In genomic region chr5:36607114-36607561, GRCh38 we compare ENCODE assay signal across 8 cellular contexts. TPM values are rescaled to one million over a fixed set of nuclear protein-coding genes. Genes with fewer than 3 reads are reported as not detected.
DNase-seq lines count a peak whose midpoint lies in the region; ATAC-seq and TF ChIP-seq lines count a peak whose summit lies in the region.

No MANE protein-coding gene starts in this region.

- no peaks in the 10 kb centered on the region for H3K36me3 ChIP-seq in testis (ENCODE audit: low read depth, missing control alignments)

- H3K4me1 ChIP-seq in testis, result no peaks in the 10 kb centered on the region

- ATAC-seq in HG02759 (IDR thresholded peaks at IDR 0.05; ENCODE audit: unreplicated experiment), result no peak

- H3K27ac ChIP-seq in layer of hippocampus (ENCODE audit: low read depth, low read length), result peak overlapping the region; percentile 94
- H3K27ac ChIP-seq in testis, result peak overlapping the region; percentile 29 to 69

- DNase-seq in GM12864 (ENCODE audit: low read depth) (no peak), NCI-H460 (ENCODE audit: extremely low read depth, low read depth) (peak; percentile 30), choroid plexus epithelial cell (ENCODE audit: low read depth) (peak; percentile 58), testis (peak; percentile 46), NCI-H446 treated with DMSO at 0.1 percent for 48 hours (lab: John Stamatoyannopoulos, UW) (no peak), activated gamma-delta T cell treated with Interleukin-2 at 50 U/mL for 16 hours (no peak)

- no peaks in the 10 kb centered on the region for H3K27me3 ChIP-seq in layer of hippocampus (ENCODE audit: control insufficient read depth, insufficient read depth, low read length)
- no peaks in the 10 kb centered on the region for H3K27me3 ChIP-seq in testis

- H3K4me3 ChIP-seq in GM12864 (ENCODE audit: low read depth, low read length) (peak overlapping the region; percentile 51; the same call in 1 of the 2 replicates), choroid plexus epithelial cell (ENCODE audit: low read depth, low read length) (peak overlapping the region; percentile 64), testis (peak overlapping the region; percentile 51 to 57)

- TF ChIP-seq CTCF in GM12864 (IDR thresholded peaks at IDR 0.05; ENCODE audit: low read depth, low read length, missing control alignments), result no peak
- TF ChIP-seq CTCF in choroid plexus epithelial cell (conservative IDR thresholded peaks at IDR 0.05; ENCODE audit: low read depth, low read length), result no peak
- TF ChIP-seq CTCF in testis (IDR thresholded peaks at IDR 0.05), result no peak

- TF ChIP-seq POLR2A in testis (IDR thresholded peaks at IDR 0.05), result no peak

- H3K9me3 ChIP-seq in testis, result no peaks in the 10 kb centered on the region

- 2 to 3% methylated on average over 10 of the region's 10 CpGs for WGBS in testis, 2 donors

- intact Hi-C loops in testis (cut with DNase I; ENCODE audit: low total_unique reads), result no loop called here

RNA-seq across cellular contexts. Expression of gene SLC1A3, which starts 0.7 kb away (rescaled TPM):
- total RNA-seq in NCI-H460 (2014; rRNA removed; shearing (Covaris generic)), result 5.0 and 8.5 TPM in 2 replicates
- 8.1 and 14.6 TPM in 2 replicates for polyA plus RNA-seq in NCI-H460 (2014; cell fraction: nucleus; rRNA removed)
- total RNA-seq in testis, result 10 to 100 TPM in 1 of 2 donors, 1 to 10 TPM in 1; 6.6 to 10.8 TPM
- 3.6 TPM for polyA plus RNA-seq in testis (ENCODE audit: insufficient read depth, low read depth, low replicate concordance)

Comparison
In these comparisons a context has a peak if more than half of its experiments do, and no peak if none do; other contexts are left out.
1. DNase-seq: peak in NCI-H460 (single experiment), choroid plexus epithelial cell (single experiment) and testis (single experiment); none in GM12864 (single experiment), NCI-H446 treated with DMSO at 0.1 percent for 48 hours (single experiment) and activated gamma-delta T cell treated with Interleukin-2 at 50 U/mL for 16 hours (single experiment).
2. Peak in every context shown above with its lines, with median percentiles within 50 percentile points of each other: H3K4me3 ChIP-seq.